8 cellular contexts compared by ENCODE assay signal in genomic region chr14:96363751-96364336, GRCh38. TPM values are rescaled to one million over a fixed set of nuclear protein-coding genes. Genes with fewer than 3 reads are reported as not detected.
DNase-seq lines count a peak whose midpoint lies in the region; ATAC-seq lines count a peak whose summit lies in the region.

No MANE protein-coding gene starts in this region.

- peak overlapping the region; percentile 82 for H3K27ac ChIP-seq in subcutaneous abdominal adipose tissue (ENCODE audit: low read depth, low read length)

- peak overlapping the region; percentile 80 for H3K4me3 Mint-ChIP-seq in activated CD4-positive, alpha-beta memory T cell treated with anti-CD3 and anti-CD28 coated beads, Interleukin-2, amount 10 ng/mL, durations not matched to agents 7 days and 5 days
- H3K4me3 Mint-ChIP-seq in naive thymus-derived CD8-positive, alpha-beta T cell, result peak overlapping the region; percentile 86 to 93 (median 90)

- CTCF ChIA-PET in activated CD4-positive, alpha-beta memory T cell treated with anti-CD3 and anti-CD28 coated beads, Interleukin-2, amount 10 ng/mL, durations not matched to agents 7 days and 5 days (lab: Charles Lee), result no interaction called here

- H3K4me1 ChIP-seq in subcutaneous abdominal adipose tissue (ENCODE audit: control insufficient read depth in 5 of 5, insufficient read depth in 5 of 5, low read length in 5 of 5), result peaks cover 5 to 39% (median 29%) of the 10 kb centered on the region in 5 donors

- H3K27me3 ChIP-seq in subcutaneous abdominal adipose tissue (ENCODE audit: control insufficient read depth in 5 of 5, insufficient read depth in 4 of 5, low read length in 5 of 5), result no peaks in the 10 kb centered on the region

- POLR2A ChIA-PET in activated CD4-positive, alpha-beta memory T cell treated with anti-CD3 and anti-CD28 coated beads, Interleukin-2, amount 10 ng/mL, durations not matched to agents 7 days and 5 days (lab: Charles Lee), result interaction anchor here (1.0 to 2.1 kb wide), 3 partner anchors 17 to 29 kb away, joined by 3 to 12 read pairs (median 4); partner anchors contain the start of gene AK7
- POLR2A ChIA-PET in naive thymus-derived CD8-positive, alpha-beta T cell (lab: Charles Lee), result interaction anchor here (1.7 kb wide), 1 partner anchor 27 kb away, joined by 10 read pairs; no protein-coding TSS in a partner anchor

- H3K27ac Mint-ChIP-seq in activated CD4-positive, alpha-beta memory T cell treated with anti-CD3 and anti-CD28 coated beads, Interleukin-2, amount 10 ng/mL, durations not matched to agents 7 days and 5 days, result peak overlapping the region; percentile 77
- peak overlapping the region; percentile 32 to 93 (median 90) for H3K27ac Mint-ChIP-seq in naive thymus-derived CD8-positive, alpha-beta T cell

- ATAC-seq in HG02798 (IDR thresholded peaks at IDR 0.05; ENCODE audit: poor library complexity, unreplicated experiment), result peak; percentile 21
- peak; percentile 26 to 40 for ATAC-seq in naive thymus-derived CD8-positive, alpha-beta T cell

- peak overlapping the region; percentile 49 to 88 (median 84) for H3K9ac ChIP-seq in subcutaneous abdominal adipose tissue (ENCODE audit: low read length in 5 of 5)

- H3K4me1 Mint-ChIP-seq in activated CD4-positive, alpha-beta memory T cell treated with anti-CD3 and anti-CD28 coated beads, Interleukin-2, amount 10 ng/mL, durations not matched to agents 7 days and 5 days, result peaks cover 45% of the 10 kb centered on the region
- H3K4me1 Mint-ChIP-seq in naive thymus-derived CD8-positive, alpha-beta T cell, result peaks cover 21 to 65% (median 63%) of the 10 kb centered on the region in 4 donors

- H3K4me3 ChIP-seq in subcutaneous abdominal adipose tissue (ENCODE audit: low read depth in 1 of 5, low read length in 5 of 5), result peak overlapping the region; percentile 86 to 97 (median 95)

- DNase-seq in NCI-H2081 (lab: John Stamatoyannopoulos, UW) (peak; percentile 17 to 50), NCI-H2081 treated with DMSO at 0.1 percent for 48 hours (lab: John Stamatoyannopoulos, UW) (no peak), NCI-H2227 (lab: John Stamatoyannopoulos, UW; ENCODE audit: unreplicated experiment) (peak; percentile 53), fibroblast of gingiva (ENCODE audit: low read depth) (peak; percentile 43)
- peak; percentile 44 for DNase-seq in activated CD4-positive, alpha-beta memory T cell treated with anti-CD3 and anti-CD28 coated beads, Interleukin-2, amount 10 ng/mL, durations not matched to agents 7 days and 5 days
- DNase-seq in naive thymus-derived CD8-positive, alpha-beta T cell, result peak in 8 of 10 donors; percentile 14 to 69 (median 32)

- peaks cover 7% of the 10 kb centered on the region for H3K36me3 Mint-ChIP-seq in activated CD4-positive, alpha-beta memory T cell treated with anti-CD3 and anti-CD28 coated beads, Interleukin-2, amount 10 ng/mL, durations not matched to agents 7 days and 5 days (ENCODE audit: low read depth)
- H3K36me3 Mint-ChIP-seq in naive thymus-derived CD8-positive, alpha-beta T cell, result peaks cover 0 to 6% (median 3%) of the 10 kb centered on the region in 3 donors

- H3K9me3 Mint-ChIP-seq in activated CD4-positive, alpha-beta memory T cell treated with anti-CD3 and anti-CD28 coated beads, Interleukin-2, amount 10 ng/mL, durations not matched to agents 7 days and 5 days, result no peaks in the 10 kb centered on the region
- H3K9me3 Mint-ChIP-seq in naive thymus-derived CD8-positive, alpha-beta T cell, result no peaks in the 10 kb centered on the region

- H3K27me3 Mint-ChIP-seq in activated CD4-positive, alpha-beta memory T cell treated with anti-CD3 and anti-CD28 coated beads, Interleukin-2, amount 10 ng/mL, durations not matched to agents 7 days and 5 days, result no peaks in the 10 kb centered on the region
- no peaks in the 10 kb centered on the region for H3K27me3 Mint-ChIP-seq in naive thymus-derived CD8-positive, alpha-beta T cell

- H3K9me3 ChIP-seq in subcutaneous abdominal adipose tissue (ENCODE audit: control insufficient read depth in 5 of 5, low read length in 5 of 5), result no peaks in the 10 kb centered on the region

- H3K36me3 ChIP-seq in subcutaneous abdominal adipose tissue (ENCODE audit: control insufficient read depth in 5 of 5, insufficient read depth in 5 of 5, low read length in 5 of 5), result no peaks in the 10 kb centered on the region

RNA-seq across cellular contexts. Expression of gene GSKIP, which starts 0.5 kb away (rescaled TPM):
- 10 to 100 TPM; 25.4 to 25.9 TPM for total RNA-seq in activated CD4-positive, alpha-beta memory T cell treated with anti-CD3 and anti-CD28 coated beads, Interleukin-2, amount 10 ng/mL, durations not matched to agents 7 days and 5 days
- total RNA-seq in naive thymus-derived CD8-positive, alpha-beta T cell, result 10 to 100 TPM; 18.1 to 20.1 TPM
- polyA plus RNA-seq in naive thymus-derived CD8-positive, alpha-beta T cell, result 10 to 100 TPM; 15.6 to 26.9 (median 18.8) TPM

RNA-seq across cellular contexts. Expression of gene ATG2B, which starts 0.7 kb away (rescaled TPM):
- total RNA-seq in activated CD4-positive, alpha-beta memory T cell treated with anti-CD3 and anti-CD28 coated beads, Interleukin-2, amount 10 ng/mL, durations not matched to agents 7 days and 5 days, result 10 to 100 TPM; 16.3 to 17.4 TPM
- 10 to 100 TPM; 29.5 to 32.1 TPM for total RNA-seq in naive thymus-derived CD8-positive, alpha-beta T cell
- 1 to 10 TPM in 2 of 3 donors, under 1 TPM in 1; 0.96 to 2.0 (median 1.4) TPM for polyA plus RNA-seq in naive thymus-derived CD8-positive, alpha-beta T cell

RNA-seq across cellular contexts. Expression of gene AK7, which starts 28.1 kb away (rescaled TPM):
- 1 to 10 TPM in 1 of 2 experiments, under 1 TPM in 1; 0.80 to 1.6 TPM for total RNA-seq in activated CD4-positive, alpha-beta memory T cell treated with anti-CD3 and anti-CD28 coated beads, Interleukin-2, amount 10 ng/mL, durations not matched to agents 7 days and 5 days
- total RNA-seq in naive thymus-derived CD8-positive, alpha-beta T cell, result under 1 TPM in 1 of 2 experiments, not detected in 1; 0.21 TPM
- polyA plus RNA-seq in naive thymus-derived CD8-positive, alpha-beta T cell, result under 1 TPM in 1 of 3 donors, not detected in 2; 0.75 TPM
